ENCODE assay signal across 21 cellular contexts in genomic region chr5:74105126-74105780, GRCh38.
A peak's percentile ranks its signal among the peaks of the same experiment; 100 is the strongest.
DNase-seq lines count a peak whose midpoint lies in the region; ATAC-seq and TF ChIP-seq lines count a peak whose summit lies in the region.
"Had no signal": no experiment of that assay in that cellular context is flagged by ENCODE, and none has a peak within 500 bp of the region (broad histone marks: within the 10 kb centered on the region; RNA-seq: fewer than 3 reads in every experiment).

No MANE protein-coding gene starts in this region.

- H3K4me1 ChIP-seq in heart right ventricle = peaks cover 0 to 24% (median 8%) of the 10 kb centered on the region in 9 donors
- H3K4me1 ChIP-seq in right atrium auricular region = peaks cover 0 to 20% of the 10 kb centered on the region in 2 donors
- peaks cover 14% of the 10 kb centered on the region for H3K4me1 ChIP-seq in upper lobe of right lung
- peaks cover 8% of the 10 kb centered on the region; the same call in 1 of the 2 replicates for H3K4me1 ChIP-seq in PC-3 (ENCODE audit: insufficient read depth, low read length)
- H3K4me1 ChIP-seq: gastroesophageal sphincter had no signal

- CTCF ChIA-PET in PC-3 (lab: Charles Lee) = no interaction called here

- H3K36me3 Mint-ChIP-seq in nephron (ENCODE audit: low read depth) = no peaks in the 10 kb centered on the region
- H3K36me3 Mint-ChIP-seq: activated naive CD8-positive, alpha-beta T cell; naive thymus-derived CD4-positive, alpha-beta T cell; stimulated activated naive B cell treated with anti-CD40 and anti-IgM and Interleukin-4, amounts not matched to agents 10 μg/mL and 1 μg/mL and 100 μg/mL, for 72 hours; type B pancreatic cell had no signal

- no peaks in the 10 kb centered on the region for H3F3A ChIP-seq in PC-3 (ENCODE audit: low read length, unreplicated experiment)

- no TSS peak for BruUV-seq in PC-3 (replicated peaks; lab: Mats Ljungman, UMichigan)

- H2AFZ ChIP-seq in PC-3 (ENCODE audit: low read length) = no peak overlapping the region

- H3K27me3 ChIP-seq in heart right ventricle (no peaks in the 10 kb centered on the region), right atrium auricular region (no peaks in the 10 kb centered on the region), upper lobe of right lung (no peaks in the 10 kb centered on the region), PC-3 (ENCODE audit: low read length) (no peaks in the 10 kb centered on the region)
- H3K27me3 ChIP-seq: gastroesophageal sphincter had no signal

- H4K20me1 ChIP-seq in PC-3 (ENCODE audit: low read length) = no peaks in the 10 kb centered on the region

- H3K4me3 ChIP-seq in heart right ventricle = no peak overlapping the region
- H3K4me3 ChIP-seq in right atrium auricular region = no peak overlapping the region
- no peak overlapping the region for H3K4me3 ChIP-seq in fibroblast of the aortic adventitia (ENCODE audit: low read depth, low read length)
- H3K4me3 ChIP-seq in upper lobe of right lung = no peak overlapping the region
- no peak overlapping the region for H3K4me3 ChIP-seq in PC-3 (ENCODE audit: low read length)
- H3K4me3 ChIP-seq: gastroesophageal sphincter had no signal

- WGBS in heart right ventricle, 2 donors = 29 to 35% methylated on average over 4 of the region's 4 CpGs

- no peaks in the 10 kb centered on the region for H3K9me3 Mint-ChIP-seq in nephron
- H3K9me3 Mint-ChIP-seq: CD4-positive, alpha-beta T cell had no signal

- peak overlapping the region in 2 of 3 experiments; percentile 38 to 67 for H3K27ac Mint-ChIP-seq in nephron
- H3K27ac Mint-ChIP-seq: activated naive CD8-positive, alpha-beta T cell; activated T-cell treated with anti-CD3 and anti-CD28 coated beads, Interleukin-2, amount 50 U/mL, for 72 hours; CD4-positive, alpha-beta T cell; naive thymus-derived CD4-positive, alpha-beta T cell; stimulated activated naive B cell treated with anti-CD40 and anti-IgM and Interleukin-4, amounts not matched to agents 10 μg/mL and 1 μg/mL and 100 μg/mL, for 72 hours; type B pancreatic cell had no signal

- H3K4me1 Mint-ChIP-seq in nephron = peaks cover 48% of the 10 kb centered on the region
- H3K4me1 Mint-ChIP-seq: naive thymus-derived CD4-positive, alpha-beta T cell had no signal

- H3K4me2 ChIP-seq in PC-3 (ENCODE audit: low read length) = no peak overlapping the region

- intact Hi-C loops in heart right ventricle (cut with DNase I) = no loop called here
- intact Hi-C loops in upper lobe of right lung (cut with DNase I) = no loop called here
- intact Hi-C loops in PC-3 (cut with micrococcal nuclease) = no loop called here

- peaks cover 3% of the 10 kb centered on the region for H3K27me3 Mint-ChIP-seq in nephron (ENCODE audit: low read depth)
- H3K27me3 Mint-ChIP-seq: type B pancreatic cell had no signal

- TF ChIP-seq CTCF in heart right ventricle (IDR thresholded peaks at IDR 0.05) (no peak), right atrium auricular region (IDR thresholded peaks at IDR 0.05) (no peak), fibroblast of the aortic adventitia (IDR thresholded peaks at IDR 0.05; ENCODE audit: insufficient read depth, low read length) (no peak), nephron (IDR thresholded peaks at IDR 0.05; ENCODE audit: unreplicated experiment in 3 of 3) (no peak), upper lobe of right lung (IDR thresholded peaks at IDR 0.05) (no peak), PC-3 (conservative IDR thresholded peaks at IDR 0.05; ENCODE audit: low read depth, low read length) (no peak)

- H3K9me2 ChIP-seq in PC-3 (replicated peaks; ENCODE audit: low read length) = no peaks in the 10 kb centered on the region

- no peaks in the 10 kb centered on the region for H3K9me3 ChIP-seq in heart right ventricle
- H3K9me3 ChIP-seq in right atrium auricular region = no peaks in the 10 kb centered on the region
- H3K9me3 ChIP-seq in upper lobe of right lung = no peaks in the 10 kb centered on the region
- no peaks in the 10 kb centered on the region for H3K9me3 ChIP-seq in PC-3 (ENCODE audit: low read length)
- H3K9me3 ChIP-seq: gastroesophageal sphincter had no signal

- H3K4me3 Mint-ChIP-seq in nephron = no peak overlapping the region
- H3K4me3 Mint-ChIP-seq: activated naive CD8-positive, alpha-beta T cell; activated T-cell treated with anti-CD3 and anti-CD28 coated beads, Interleukin-2, amount 50 U/mL, for 72 hours; CD4-positive, alpha-beta T cell; naive thymus-derived CD4-positive, alpha-beta T cell; stimulated activated naive B cell treated with anti-CD40 and anti-IgM and Interleukin-4, amounts not matched to agents 10 μg/mL and 1 μg/mL and 100 μg/mL, for 72 hours; type B pancreatic cell had no signal

- ATAC-seq in heart right ventricle (peak in 4 of 8 donors; percentile 17 to 59 (median 26)), upper lobe of right lung (peak; percentile 45), PC-3 (no peak; the same call in 1 of the 2 replicates)
- ATAC-seq: activated T-cell treated with anti-CD3 and anti-CD28 coated beads, Interleukin-2, amount 50 U/mL, for 72 hours; gastroesophageal sphincter; naive thymus-derived CD4-positive, alpha-beta T cell; stimulated activated naive B cell treated with anti-CD40 and anti-IgM and Interleukin-4, amounts not matched to agents 10 μg/mL and 1 μg/mL and 100 μg/mL, for 72 hours had no signal

- DNase-seq in heart right ventricle = peak; percentile 19 to 25
- DNase-seq in right atrium auricular region (ENCODE audit: low spot score) = no peak
- peak; percentile 13 for DNase-seq in fibroblast of the aortic adventitia (ENCODE audit: low read depth)
- DNase-seq in upper lobe of right lung = no peak
- DNase-seq in NCI-H510A (lab: John Stamatoyannopoulos, UW) = no peak
- no peak for DNase-seq in activated naive CD4-positive, alpha-beta T cell (lab: John Stamatoyannopoulos, UW)
- DNase-seq in PC-3 = no peak
- DNase-seq: activated T-cell treated with anti-CD3 and anti-CD28 coated beads, Interleukin-2, amount 50 U/mL, for 72 hours; CD4-positive, alpha-beta T cell; dermis blood vessel endothelial cell; DMS79; naive thymus-derived CD4-positive, alpha-beta T cell; NCI-H345; SHP77; stimulated activated naive B cell treated with anti-CD40 and anti-IgM and Interleukin-4, amounts not matched to agents 10 μg/mL and 1 μg/mL and 100 μg/mL, for 72 hours; T-helper 1 cell had no signal

- H3K79me2 ChIP-seq in PC-3 (ENCODE audit: low read length) = no peaks in the 10 kb centered on the region

- H3K27ac ChIP-seq in heart right ventricle (no peak overlapping the region), right atrium auricular region (no peak overlapping the region), upper lobe of right lung (peak overlapping the region; percentile 58), PC-3 (ENCODE audit: low read length) (no peak overlapping the region)
- H3K27ac ChIP-seq: epithelial cell of prostate, gastroesophageal sphincter had no signal

- H3K36me3 ChIP-seq in heart right ventricle (no peaks in the 10 kb centered on the region), right atrium auricular region (no peaks in the 10 kb centered on the region), upper lobe of right lung (no peaks in the 10 kb centered on the region), PC-3 (ENCODE audit: low read depth, low read length) (no peaks in the 10 kb centered on the region)
- H3K36me3 ChIP-seq: gastroesophageal sphincter had no signal

- POLR2A ChIA-PET in PC-3 (lab: Charles Lee; ENCODE audit: unreplicated experiment) = no interaction called here

- no peak overlapping the region for H3K9ac ChIP-seq in PC-3 (ENCODE audit: low read length)

Comparison
In these comparisons a context has a peak if more than half of its experiments do, and no peak if none do; other contexts are left out.
1. DNase-seq: peak in heart right ventricle (2 of 2) and fibroblast of the aortic adventitia (single experiment); none in right atrium auricular region (single experiment), upper lobe of right lung (single experiment), NCI-H510A (single experiment), activated naive CD4-positive, alpha-beta T cell (0 of 4) and PC-3 (single experiment).